Comparison of ENCODE assay signal across 9 cellular contexts in the genomic region with DNA sequence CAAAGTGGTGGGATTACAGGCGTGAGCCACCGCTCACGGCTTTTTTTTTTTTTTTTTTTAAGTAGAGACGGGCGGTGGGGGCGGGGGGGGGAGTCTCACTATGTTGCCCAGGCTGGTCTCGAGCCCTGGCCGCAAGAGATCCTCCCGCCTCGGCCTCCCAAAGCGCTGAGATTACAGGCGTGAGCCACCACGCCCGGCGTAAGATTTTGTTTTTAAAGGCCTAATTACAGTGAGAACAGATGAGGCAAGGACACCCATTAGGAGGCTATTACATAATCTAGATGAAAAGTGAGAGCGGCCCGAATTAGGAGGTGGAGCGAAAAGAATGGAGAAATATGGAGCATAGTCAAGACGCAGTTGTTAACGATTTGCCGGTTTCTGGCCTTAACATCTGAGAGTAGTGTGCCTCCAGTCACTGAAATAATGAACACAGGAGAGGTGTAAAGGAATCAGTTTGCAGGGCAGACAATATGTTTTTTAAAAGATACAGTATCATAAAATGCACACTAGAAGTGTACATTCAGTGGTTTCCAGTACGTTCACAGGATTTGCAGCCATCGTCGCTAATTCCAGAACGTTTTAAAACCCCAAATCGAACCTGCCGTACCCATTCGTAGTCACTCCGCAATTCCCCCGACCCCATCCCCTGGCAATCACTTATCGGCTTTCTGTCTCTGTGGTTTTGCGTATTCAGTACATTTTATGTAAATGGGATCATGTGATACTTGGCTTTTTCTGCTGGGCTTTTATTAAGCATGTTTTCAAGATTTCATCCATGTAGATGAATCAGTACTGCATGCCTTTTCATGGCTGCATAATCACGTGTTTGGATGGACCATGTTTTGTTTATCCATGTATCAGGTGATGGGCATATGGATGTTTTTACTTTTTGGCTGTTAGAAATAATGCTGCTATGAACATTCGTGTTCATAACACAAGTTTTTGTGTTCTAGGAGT. TPM values are rescaled to one million over a fixed set of nuclear protein-coding genes. Genes with fewer than 3 reads are reported as not detected.
DNase-seq lines count a peak whose midpoint lies in the region; ATAC-seq and TF ChIP-seq lines count a peak whose summit lies in the region.
"Had no signal": no experiment of that assay in that cellular context is flagged by ENCODE, and none has a peak within 500 bp of the region (broad histone marks: within the 10 kb centered on the region; RNA-seq: fewer than 3 reads in every experiment).

No MANE protein-coding gene starts in this region.

- no peak for TF ChIP-seq EP300 in suprapubic skin (IDR thresholded peaks at IDR 0.05)

- no peaks in the 10 kb centered on the region for H3K9me3 ChIP-seq in suprapubic skin

- no peaks in the 10 kb centered on the region for H3K27me3 Mint-ChIP-seq in activated CD8-positive, alpha-beta memory T cell treated with anti-CD3 and anti-CD28 coated beads, Interleukin-2, amount 10 ng/mL, durations not matched to agents 7 days and 5 days
- H3K27me3 Mint-ChIP-seq in activated CD4-positive, alpha-beta memory T cell treated with anti-CD3 and anti-CD28 coated beads for 36 hours, result no peaks in the 10 kb centered on the region
- peaks cover 2 to 10% (median 8%) of the 10 kb centered on the region in 3 donors for H3K27me3 Mint-ChIP-seq in immature natural killer cell (ENCODE audit: low read depth in 3 of 3)

- H3K4me3 ChIP-seq in suprapubic skin, result peak overlapping the region; percentile 90

- no peaks in the 10 kb centered on the region for H3K27me3 ChIP-seq in suprapubic skin

- TF ChIP-seq CTCF in suprapubic skin (IDR thresholded peaks at IDR 0.05), result no peak

- H3K9me3 Mint-ChIP-seq in activated CD8-positive, alpha-beta memory T cell treated with anti-CD3 and anti-CD28 coated beads, Interleukin-2, amount 10 ng/mL, durations not matched to agents 7 days and 5 days (ENCODE audit: low read depth), result no peaks in the 10 kb centered on the region
- no peaks in the 10 kb centered on the region for H3K9me3 Mint-ChIP-seq in activated CD4-positive, alpha-beta memory T cell treated with anti-CD3 and anti-CD28 coated beads for 36 hours
- H3K9me3 Mint-ChIP-seq in immature natural killer cell, result no peaks in the 10 kb centered on the region

- H3K4me3 Mint-ChIP-seq in activated CD8-positive, alpha-beta memory T cell treated with anti-CD3 and anti-CD28 coated beads, Interleukin-2, amount 10 ng/mL, durations not matched to agents 7 days and 5 days, result peak overlapping the region; percentile 97
- peak overlapping the region; percentile 95 for H3K4me3 Mint-ChIP-seq in activated CD4-positive, alpha-beta memory T cell treated with anti-CD3 and anti-CD28 coated beads for 36 hours
- H3K4me3 Mint-ChIP-seq in immature natural killer cell, result peak overlapping the region; percentile 94 to 100 (median 99)

- TF ChIP-seq POLR2A in suprapubic skin (IDR thresholded peaks at IDR 0.05), result no peak

- WGBS in suprapubic skin, result 70% methylated on average over 34 of the region's 34 CpGs

- CTCF ChIA-PET in activated CD8-positive, alpha-beta memory T cell treated with anti-CD3 and anti-CD28 coated beads, Interleukin-2, amount 10 ng/mL, durations not matched to agents 7 days and 5 days (lab: Charles Lee), result interaction anchor here (0.7 to 1.3 kb wide), 9 partner anchors 9 to 790 kb away, joined by 3 to 6 read pairs (median 4); partner anchors contain the start of gene DNASE1
- CTCF ChIA-PET in activated CD4-positive, alpha-beta memory T cell treated with anti-CD3 and anti-CD28 coated beads for 36 hours (lab: Charles Lee), result interaction anchor here (0.6 to 0.9 kb wide), 2 partner anchors 10 to 503 kb away, joined by 3 to 5 read pairs; no protein-coding TSS in a partner anchor

- ATAC-seq in activated CD8-positive, alpha-beta memory T cell treated with anti-CD3 and anti-CD28 coated beads, Interleukin-2, amount 10 ng/mL, durations not matched to agents 7 days and 5 days, result no peak

- intact Hi-C loops in activated CD4-positive, alpha-beta memory T cell treated with anti-CD3 and anti-CD28 coated beads for 36 hours (cut with micrococcal nuclease), result no loop called here

- H3K36me3 ChIP-seq in suprapubic skin, result no peaks in the 10 kb centered on the region

- no peak overlapping the region for H3K27ac ChIP-seq in suprapubic skin

- peaks cover 51% of the 10 kb centered on the region for H3K4me1 Mint-ChIP-seq in activated CD8-positive, alpha-beta memory T cell treated with anti-CD3 and anti-CD28 coated beads, Interleukin-2, amount 10 ng/mL, durations not matched to agents 7 days and 5 days
- H3K4me1 Mint-ChIP-seq in activated CD4-positive, alpha-beta memory T cell treated with anti-CD3 and anti-CD28 coated beads for 36 hours (ENCODE audit: low read depth), result peaks cover 46% of the 10 kb centered on the region
- peaks cover 47 to 66% of the 10 kb centered on the region in 2 donors for H3K4me1 Mint-ChIP-seq in immature natural killer cell

- peak overlapping the region; percentile 97 for H3K27ac Mint-ChIP-seq in activated CD8-positive, alpha-beta memory T cell treated with anti-CD3 and anti-CD28 coated beads, Interleukin-2, amount 10 ng/mL, durations not matched to agents 7 days and 5 days
- H3K27ac Mint-ChIP-seq in activated CD4-positive, alpha-beta memory T cell treated with anti-CD3 and anti-CD28 coated beads for 36 hours, result peak overlapping the region; percentile 36
- peak overlapping the region; percentile 63 to 93 (median 78) for H3K27ac Mint-ChIP-seq in immature natural killer cell

- no peak for DNase-seq in activated CD8-positive, alpha-beta memory T cell treated with anti-CD3 and anti-CD28 coated beads, Interleukin-2, amount 10 ng/mL, durations not matched to agents 7 days and 5 days
- DNase-seq in activated CD8-positive, alpha-beta memory T cell treated with anti-CD3 and anti-CD28 coated beads for 24 hours, result no peak
- DNase-seq in activated CD4-positive, alpha-beta memory T cell treated with anti-CD3 and anti-CD28 coated beads for 36 hours, result no peak
- DNase-seq in immature natural killer cell (no peak), suprapubic skin (ENCODE audit: low spot score in 2 of 2) (peak in 1 of 2 donors; percentile 45), NCI-H2196 (lab: John Stamatoyannopoulos, UW; ENCODE audit: unreplicated experiment) (no peak), DMS153 (lab: John Stamatoyannopoulos, UW) (no peak), RPMI8226 (no peak)
- DNase-seq: NCI-H226 had no signal

- POLR2A ChIA-PET in activated CD4-positive, alpha-beta memory T cell treated with anti-CD3 and anti-CD28 coated beads for 36 hours (lab: Charles Lee), result interaction anchor here (0.7 to 1.3 kb wide), 2 partner anchors 89 to 634 kb away, joined by 3 read pairs; no protein-coding TSS in a partner anchor

- H3K4me1 ChIP-seq in suprapubic skin, result peaks cover 24% of the 10 kb centered on the region

- peaks cover 43% of the 10 kb centered on the region for H3K36me3 Mint-ChIP-seq in activated CD8-positive, alpha-beta memory T cell treated with anti-CD3 and anti-CD28 coated beads, Interleukin-2, amount 10 ng/mL, durations not matched to agents 7 days and 5 days
- H3K36me3 Mint-ChIP-seq in activated CD4-positive, alpha-beta memory T cell treated with anti-CD3 and anti-CD28 coated beads for 36 hours, result peaks cover 26% of the 10 kb centered on the region
- H3K36me3 Mint-ChIP-seq in immature natural killer cell, result peaks cover 0 to 9% (median 9%) of the 10 kb centered on the region in 3 donors

RNA-seq across cellular contexts. Expression of gene SLX4, which starts 1.4 kb away (rescaled TPM):
- 10 to 100 TPM; 19.0 to 24.6 TPM for total RNA-seq in activated CD8-positive, alpha-beta memory T cell treated with anti-CD3 and anti-CD28 coated beads, Interleukin-2, amount 10 ng/mL, durations not matched to agents 7 days and 5 days
- 10 to 100 TPM; 13.4 to 15.3 TPM for total RNA-seq in activated CD4-positive, alpha-beta memory T cell treated with anti-CD3 and anti-CD28 coated beads for 36 hours
- 1 to 10 TPM in 1 of 3 donors, under 1 TPM in 1, not detected in 1; 0.43 to 1.8 TPM for polyA plus RNA-seq in immature natural killer cell
- total RNA-seq in suprapubic skin, result 1 to 10 TPM; 2.9 to 6.0 (median 4.5) TPM

RNA-seq across cellular contexts. Expression of gene NLRC3, which starts 35.6 kb away (rescaled TPM):
- total RNA-seq in activated CD8-positive, alpha-beta memory T cell treated with anti-CD3 and anti-CD28 coated beads, Interleukin-2, amount 10 ng/mL, durations not matched to agents 7 days and 5 days, result 100 to 1,000 TPM in 1 of 2 experiments, 10 to 100 TPM in 1; 77.2 to 116 TPM
- total RNA-seq in activated CD4-positive, alpha-beta memory T cell treated with anti-CD3 and anti-CD28 coated beads for 36 hours, result 10 to 100 TPM; 25.9 to 28.4 TPM
- polyA plus RNA-seq in immature natural killer cell, result 10 to 100 TPM; 18.3 to 68.0 (median 24.9) TPM
- 1 to 10 TPM in 1 of 4 donors, under 1 TPM in 3; 0.16 to 1.2 (median 0.39) TPM for total RNA-seq in suprapubic skin

RNA-seq across cellular contexts. Expression of gene DNASE1, which starts 41.7 kb away (rescaled TPM):
- 10 to 100 TPM; 33.8 to 53.4 TPM for total RNA-seq in activated CD8-positive, alpha-beta memory T cell treated with anti-CD3 and anti-CD28 coated beads, Interleukin-2, amount 10 ng/mL, durations not matched to agents 7 days and 5 days
- total RNA-seq in activated CD4-positive, alpha-beta memory T cell treated with anti-CD3 and anti-CD28 coated beads for 36 hours, result 10 to 100 TPM; 11.4 to 14.3 TPM
- 1 to 10 TPM in 2 of 3 donors, under 1 TPM in 1; 0.60 to 9.0 (median 3.5) TPM for polyA plus RNA-seq in immature natural killer cell
- total RNA-seq in suprapubic skin, result 10 to 100 TPM; 11.0 to 32.7 (median 23.0) TPM

Comparison
In these comparisons a context has a peak if more than half of its experiments do, and no peak if none do; other contexts are left out.
1. H3K27ac Mint-ChIP-seq: peak in every context shown above with its lines; median percentile 97 in activated CD8-positive, alpha-beta memory T cell treated with anti-CD3 and anti-CD28 coated beads, Interleukin-2, amount 10 ng/mL, durations not matched to agents 7 days and 5 days; 78 in immature natural killer cell; 36 in activated CD4-positive, alpha-beta memory T cell treated with anti-CD3 and anti-CD28 coated beads for 36 hours.
2. RNA of gene NLRC3, which starts 35.6 kb away (total RNA-seq): 77.2 to 116 TPM in activated CD8-positive, alpha-beta memory T cell treated with anti-CD3 and anti-CD28 coated beads, Interleukin-2, amount 10 ng/mL, durations not matched to agents 7 days and 5 days and 25.9 to 28.4 TPM in activated CD4-positive, alpha-beta memory T cell treated with anti-CD3 and anti-CD28 coated beads for 36 hours; 0.16 to 1.2 TPM in suprapubic skin; every median in the first group is over 10 times any median in the second.
3. Peak in every context shown above with its lines, with median percentiles within 50 percentile points of each other: H3K4me3 Mint-ChIP-seq.